Comparison of ENCODE assay signal across 8 cellular contexts in genomic region chr6:31619805-31620585, GRCh38. TPM values are rescaled to one million over a fixed set of nuclear protein-coding genes. Genes with fewer than 3 reads are reported as not detected.
DNase-seq lines count a peak whose midpoint lies in the region; ATAC-seq lines count a peak whose summit lies in the region.

No MANE protein-coding gene starts in this region.

- ATAC-seq in GM21576 (IDR thresholded peaks at IDR 0.05; ENCODE audit: unreplicated experiment) = peak; percentile 79

- H3K27ac Mint-ChIP-seq in IgD-negative memory B cell = peak overlapping the region; percentile 94 to 98 (median 97)

- H3K9me3 ChIP-seq in mononuclear cell (ENCODE audit: low read depth, low read length) = no peaks in the 10 kb centered on the region

- no peaks in the 10 kb centered on the region for H3K27me3 ChIP-seq in mononuclear cell (ENCODE audit: insufficient read depth, low read length)

- H3K9me3 Mint-ChIP-seq in IgD-negative memory B cell = peaks cover 0 to 2% (median 0%) of the 10 kb centered on the region in 3 donors

- H3K4me3 Mint-ChIP-seq in IgD-negative memory B cell = peak overlapping the region; percentile 88 to 100 (median 94)

- H3K4me3 ChIP-seq in mononuclear cell (ENCODE audit: low read length) = peak overlapping the region; percentile 77

- peaks cover 1% of the 10 kb centered on the region for H3K27me3 Mint-ChIP-seq in IgD-negative memory B cell

- H3K27ac ChIP-seq in epithelial cell of prostate = peak overlapping the region; percentile 91

- H3K4me1 ChIP-seq in mononuclear cell (ENCODE audit: insufficient read depth, low read length) = peaks cover 63% of the 10 kb centered on the region

- no peaks in the 10 kb centered on the region for H3K36me3 Mint-ChIP-seq in IgD-negative memory B cell

- H3K4me1 Mint-ChIP-seq in IgD-negative memory B cell = peaks cover 27 to 32% (median 27%) of the 10 kb centered on the region in 3 donors

- DNase-seq in DMS153 (lab: John Stamatoyannopoulos, UW) (peak; percentile 99), OCI-M1 (lab: John Stamatoyannopoulos, UW) (peak; percentile 100), activated T-cell treated with anti-CD3 and anti-CD28 coated beads for 48 hours (ENCODE audit: low read depth) (peak; percentile 95), epithelial cell of prostate (ENCODE audit: low read depth, low spot score) (peak; percentile 93)
- DNase-seq in stimulated activated CD8-positive, alpha-beta memory T cell treated with anti-CD3 and anti-CD28 coated beads, Interleukin-2, amount 100 ng/mL, for 48 hours (ENCODE audit: low read depth in 2 of 2) = peak; percentile 95

RNA-seq across cellular contexts. Expression of gene PRRC2A, which starts 0.5 kb away (rescaled TPM):
- 14.3 TPM for polyA plus RNA-seq in IgD-negative memory B cell
- 67.0 TPM for total RNA-seq in mononuclear cell

RNA-seq across cellular contexts. Expression of gene AIF1, which starts 5.0 kb away (rescaled TPM):
- polyA plus RNA-seq in IgD-negative memory B cell = 5.6 TPM
- total RNA-seq in mononuclear cell = 245 TPM

RNA-seq across cellular contexts. Expression of gene NCR3, which starts 27.2 kb away (rescaled TPM):
- polyA plus RNA-seq in IgD-negative memory B cell = 140 TPM
- total RNA-seq in mononuclear cell = 9.2 TPM

RNA-seq across cellular contexts. Expression of gene BAG6, which starts 32.5 kb away (rescaled TPM):
- 30.9 TPM for polyA plus RNA-seq in IgD-negative memory B cell
- 81.3 TPM for total RNA-seq in mononuclear cell

RNA-seq across cellular contexts. Expression of gene LST1, which starts 33.9 kb away (rescaled TPM):
- 20.5 TPM for polyA plus RNA-seq in IgD-negative memory B cell
- 200 TPM for total RNA-seq in mononuclear cell

Comparison
In these comparisons a context has a peak if more than half of its experiments do, and no peak if none do; other contexts are left out.
1. Peak in every context shown above with its lines: DNase-seq, ATAC-seq, H3K4me3 ChIP-seq and H3K27ac ChIP-seq.